In the genomic region with DNA sequence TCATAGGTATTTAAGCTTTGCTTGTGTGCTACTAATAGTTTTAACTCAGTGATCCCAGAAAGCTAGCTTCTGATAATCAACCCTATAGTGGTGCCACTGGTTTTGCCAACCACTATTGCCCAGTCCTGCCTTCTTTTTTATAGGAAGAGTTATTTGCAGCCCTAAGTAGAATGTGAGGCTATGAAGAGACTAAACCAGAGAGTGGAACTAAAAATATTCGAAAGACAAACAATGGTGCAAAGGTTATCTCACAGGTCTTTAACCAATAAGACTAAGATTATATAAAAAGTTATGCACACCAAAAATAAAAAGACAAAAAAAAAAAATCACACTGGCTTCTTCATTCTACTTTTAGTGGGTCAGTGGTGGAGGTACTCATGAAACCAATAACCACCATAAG, we compare ENCODE assay signal across 20 cellular contexts.
DNase-seq lines count a peak whose midpoint lies in the region; ATAC-seq and TF ChIP-seq lines count a peak whose summit lies in the region.
"Had no signal": no experiment of that assay in that cellular context is flagged by ENCODE, and none has a peak within 500 bp of the region (broad histone marks: within the 10 kb centered on the region; RNA-seq: fewer than 3 reads in every experiment).

No MANE protein-coding gene starts in this region.

- no peak for ATAC-seq in activated T-helper 17 cell treated with anti-CD3 and anti-CD28 coated beads, Interleukin-2, amount 50 U/mL, for 72 hours (replicated peaks)
- no peak for ATAC-seq in effector memory CD8-positive, alpha-beta T cell (replicated peaks)
- ATAC-seq in memory B cell (ENCODE audit: low read depth) (no peak), GM18520 (IDR thresholded peaks at IDR 0.05; ENCODE audit: unreplicated experiment) (no peak)
- ATAC-seq: HCT116 had no signal

- peak overlapping the region; percentile 56 for H3K27ac Mint-ChIP-seq in activated T-helper 17 cell treated with anti-CD3 and anti-CD28 coated beads, Interleukin-2, amount 50 U/mL, for 72 hours
- peak overlapping the region; percentile 26 to 48 for H3K27ac Mint-ChIP-seq in effector memory CD8-positive, alpha-beta T cell
- H3K27ac Mint-ChIP-seq in memory B cell (peak overlapping the region; percentile 60), progenitor cell of endocrine pancreas (no peak overlapping the region)
- H3K27ac Mint-ChIP-seq: CD4-positive, alpha-beta T cell; HFFc6 had no signal

- H3K27me3 Mint-ChIP-seq in activated T-helper 17 cell treated with anti-CD3 and anti-CD28 coated beads, Interleukin-2, amount 50 U/mL, for 72 hours: no peaks in the 10 kb centered on the region
- no peaks in the 10 kb centered on the region for H3K27me3 Mint-ChIP-seq in effector memory CD8-positive, alpha-beta T cell
- H3K27me3 Mint-ChIP-seq in memory B cell (no peaks in the 10 kb centered on the region), progenitor cell of endocrine pancreas (no peaks in the 10 kb centered on the region)
- H3K27me3 Mint-ChIP-seq: CD4-positive, alpha-beta T cell had no signal

- peaks cover 86% of the 10 kb centered on the region for H3K36me3 Mint-ChIP-seq in activated T-helper 17 cell treated with anti-CD3 and anti-CD28 coated beads, Interleukin-2, amount 50 U/mL, for 72 hours (ENCODE audit: low read depth)
- peaks cover 39% of the 10 kb centered on the region for H3K36me3 Mint-ChIP-seq in effector memory CD8-positive, alpha-beta T cell (ENCODE audit: insufficient read depth)
- H3K36me3 Mint-ChIP-seq in memory B cell (peaks cover 26% of the 10 kb centered on the region), progenitor cell of endocrine pancreas (ENCODE audit: insufficient read depth) (peaks cover 23% of the 10 kb centered on the region)

- no peak for DNase-seq in effector memory CD8-positive, alpha-beta T cell
- DNase-seq in memory B cell (ENCODE audit: low spot score in 2 of 2): no peak
- no peak for DNase-seq in ecto neural progenitor cell (ENCODE audit: low spot score)
- no peak for DNase-seq in progenitor cell of endocrine pancreas (ENCODE audit: low spot score, unreplicated experiment)
- DNase-seq in NCI-H187 (lab: John Stamatoyannopoulos, UW): no peak
- DNase-seq: ACHN; BE2C; C1 segment of cervical spinal cord; Caco-2; CD4-positive, alpha-beta T cell; DMS153; DMS79; GDM1; GOT3; H7; HFFc6; IMR-90 had no signal

- H3K4me3 Mint-ChIP-seq in activated T-helper 17 cell treated with anti-CD3 and anti-CD28 coated beads, Interleukin-2, amount 50 U/mL, for 72 hours: no peak overlapping the region
- no peak overlapping the region for H3K4me3 Mint-ChIP-seq in effector memory CD8-positive, alpha-beta T cell
- H3K4me3 Mint-ChIP-seq in memory B cell: no peak overlapping the region
- H3K4me3 Mint-ChIP-seq in progenitor cell of endocrine pancreas (ENCODE audit: low read depth): no peak overlapping the region
- H3K4me3 Mint-ChIP-seq: CD4-positive, alpha-beta T cell; HFFc6 had no signal

- no peaks in the 10 kb centered on the region for H3K9me3 Mint-ChIP-seq in activated T-helper 17 cell treated with anti-CD3 and anti-CD28 coated beads, Interleukin-2, amount 50 U/mL, for 72 hours
- H3K9me3 Mint-ChIP-seq in effector memory CD8-positive, alpha-beta T cell: no peaks in the 10 kb centered on the region
- H3K9me3 Mint-ChIP-seq in memory B cell: no peaks in the 10 kb centered on the region
- no peaks in the 10 kb centered on the region for H3K9me3 Mint-ChIP-seq in progenitor cell of endocrine pancreas (ENCODE audit: low read depth)
- H3K9me3 Mint-ChIP-seq: CD4-positive, alpha-beta T cell; HFFc6 had no signal

- TF ChIP-seq CTCF in progenitor cell of endocrine pancreas (IDR thresholded peaks at IDR 0.05; ENCODE audit: unreplicated experiment): no peak

- H3K4me1 Mint-ChIP-seq in activated T-helper 17 cell treated with anti-CD3 and anti-CD28 coated beads, Interleukin-2, amount 50 U/mL, for 72 hours: no peaks in the 10 kb centered on the region
- H3K4me1 Mint-ChIP-seq in effector memory CD8-positive, alpha-beta T cell (ENCODE audit: low read depth in 2 of 2): peaks cover 2 to 7% of the 10 kb centered on the region in 2 donors
- H3K4me1 Mint-ChIP-seq in memory B cell (peaks cover 11% of the 10 kb centered on the region), progenitor cell of endocrine pancreas (ENCODE audit: low read depth) (peaks cover 16% of the 10 kb centered on the region)
